1 cellular context compared by ENCODE assay signal in genomic region chr17:44911133-44912001, GRCh38.
A peak's percentile ranks its signal among the peaks of the same experiment; 100 is the strongest.
TF ChIP-seq lines count a peak whose summit lies in the region.

No MANE protein-coding gene starts in this region.

TF ChIP-seq in HepG2, 621 proteins besides CTCF, POLR2A, EP300 and RAD21 (continues in another document):
- TF ChIP-seq TSC22D2 (CRISPR knock-in tag; IDR thresholded peaks at IDR 0.05; ENCODE audit: borderline replicate concordance) (peak; percentile 36; the same call in 1 of the 2 replicates), ZNF740 (CRISPR knock-in tag; IDR thresholded peaks at IDR 0.05) (no peak), FOXP1 (IDR thresholded peaks at IDR 0.05) (no peak), FOXP1 (CRISPR knock-in tag; IDR thresholded peaks at IDR 0.05) (no peak), ARID5B (CRISPR knock-in tag; IDR thresholded peaks at IDR 0.05) (0 out of 2 replicates have a peak, but pooled peaks have one; percentile 25), HOXA5 (CRISPR knock-in tag; IDR thresholded peaks at IDR 0.05) (no peak), ZNF501 (CRISPR knock-in tag; IDR thresholded peaks at IDR 0.05) (peak; percentile 86), ZNF383 (CRISPR knock-in tag; IDR thresholded peaks at IDR 0.05; ENCODE audit: borderline replicate concordance) (0 out of 2 replicates have a peak, but pooled peaks have one; percentile 29), ZBTB40 (IDR thresholded peaks at IDR 0.05) (no peak), ZBTB40 (CRISPR knock-in tag; IDR thresholded peaks at IDR 0.05) (0 out of 2 replicates have a peak, but pooled peaks have one; percentile 26), ARNT2 (CRISPR knock-in tag; IDR thresholded peaks at IDR 0.05; ENCODE audit: low read depth) (no peak), MEIS2 (CRISPR knock-in tag; IDR thresholded peaks at IDR 0.05) (no peak; the same call in 1 of the 2 replicates), AHDC1 (CRISPR knock-in tag; IDR thresholded peaks at IDR 0.05; ENCODE audit: borderline replicate concordance) (no peak), KDM4B (CRISPR knock-in tag; IDR thresholded peaks at IDR 0.05) (no peak), MIXL1 (CRISPR knock-in tag; IDR thresholded peaks at IDR 0.05) (no peak), ZC3H4 (CRISPR knock-in tag; IDR thresholded peaks at IDR 0.05; ENCODE audit: borderline replicate concordance) (no peak), CC2D1A (CRISPR knock-in tag; IDR thresholded peaks at IDR 0.05) (no peak), ZNF761 (CRISPR knock-in tag; conservative IDR thresholded peaks at IDR 0.05) (0 out of 2 replicates have a peak, but pooled peaks have one; percentile 54), SP4 (CRISPR knock-in tag; IDR thresholded peaks at IDR 0.05) (no peak), KDM2A (CRISPR knock-in tag; IDR thresholded peaks at IDR 0.05; ENCODE audit: borderline replicate concordance, low read depth) (peak; percentile 71), ZNF709 (CRISPR knock-in tag; IDR thresholded peaks at IDR 0.05) (no peak), PHF5A (CRISPR knock-in tag; IDR thresholded peaks at IDR 0.05; ENCODE audit: low read depth, unreplicated experiment) (no peak), ZNF670 (CRISPR knock-in tag; IDR thresholded peaks at IDR 0.05; ENCODE audit: borderline replicate concordance) (no peak), HMG20A (CRISPR knock-in tag; IDR thresholded peaks at IDR 0.05; ENCODE audit: borderline replicate concordance) (no peak), HHEX (CRISPR knock-in tag; IDR thresholded peaks at IDR 0.05) (no peak), THYN1 (CRISPR knock-in tag; IDR thresholded peaks at IDR 0.05; ENCODE audit: borderline replicate concordance, low read depth) (no peak), SAFB2 (CRISPR knock-in tag; IDR thresholded peaks at IDR 0.05; ENCODE audit: borderline replicate concordance, low read depth) (no peak), PBX2 (CRISPR knock-in tag; IDR thresholded peaks at IDR 0.05) (no peak), NR2F2 (IDR thresholded peaks at IDR 0.05; ENCODE audit: borderline replicate concordance, low read depth) (no peak), ZNF782 (CRISPR knock-in tag; IDR thresholded peaks at IDR 0.05; ENCODE audit: borderline replicate concordance) (no peak; the same call in 1 of the 2 replicates), PREB (CRISPR knock-in tag; IDR thresholded peaks at IDR 0.05) (no peak), FIP1L1 (IDR thresholded peaks at IDR 0.05; ENCODE audit: borderline replicate concordance, insufficient read depth, low read depth, low read length) (no peak), KLF15 (CRISPR knock-in tag; IDR thresholded peaks at IDR 0.05; ENCODE audit: borderline replicate concordance) (no peak), JUND (CRISPR knock-in tag; IDR thresholded peaks at IDR 0.05) (no peak), ZNF451 (CRISPR knock-in tag; IDR thresholded peaks at IDR 0.05) (no peak), SOX13 (IDR thresholded peaks at IDR 0.05) (no peak), SOX13 (CRISPR knock-in tag; conservative IDR thresholded peaks at IDR 0.05 in 1 of 2, IDR thresholded peaks at IDR 0.05 in 1 of 2) (no peak), HOXA3 (CRISPR knock-in tag; IDR thresholded peaks at IDR 0.05) (peak; percentile 40; the same call in 1 of the 2 replicates), ATRX (CRISPR knock-in tag; IDR thresholded peaks at IDR 0.05; ENCODE audit: borderline replicate concordance) (no peak), IRF2 (CRISPR knock-in tag; IDR thresholded peaks at IDR 0.05) (peak; percentile 70; the same call in 1 of the 2 replicates), HMGA1 (CRISPR knock-in tag; conservative IDR thresholded peaks at IDR 0.05) (no peak), ZNF205 (CRISPR knock-in tag; IDR thresholded peaks at IDR 0.05) (peak; percentile 35; the same call in 1 of the 2 replicates), ATF7-NPFF (CRISPR knock-in tag; IDR thresholded peaks at IDR 0.05; ENCODE audit: low read depth) (no peak; the same call in 1 of the 2 replicates), NCOA5 (CRISPR knock-in tag; IDR thresholded peaks at IDR 0.05) (no peak)
